ENCODE assay signal across 8 cellular contexts in genomic region chr19:56477429-56478338, GRCh38. TPM values are rescaled to one million over a fixed set of nuclear protein-coding genes. Genes with fewer than 3 reads are reported as not detected.
DNase-seq lines count a peak whose midpoint lies in the region; TF ChIP-seq lines count a peak whose summit lies in the region.

No MANE protein-coding gene starts in this region.

- in situ Hi-C loops in ACHN (cut with HindIII; ENCODE audit: low pct_ligation_motif_present, low pct_unique_long_range_greater_than_20kb, low sequenced_read_pairs): no loop called here

- H3K36me3 Mint-ChIP-seq in activated naive CD4-positive, alpha-beta T cell treated with anti-CD3 and anti-CD28 coated beads, Interleukin-2, amount 50 U/mL, for 24 hours: peaks cover 24% of the 10 kb centered on the region

- DNase-seq in ELR (ENCODE audit: low read depth) (peak; percentile 90), NT2/D1 (ENCODE audit: low read depth, low spot score) (peak; percentile 75), globus pallidus (ENCODE audit: low spot score) (peak; percentile 91), nucleus accumbens (lab: John Stamatoyannopoulos, UW) (peak; percentile 47 to 99 (median 94)), suprapubic skin (ENCODE audit: low spot score in 2 of 2) (peak; percentile 91), ACHN (no peak), SW480 (ENCODE audit: low spot score) (no peak)

- 2% methylated on average over 17 of the region's 80 CpGs for WGBS in suprapubic skin

- H3K9me3 Mint-ChIP-seq in activated naive CD4-positive, alpha-beta T cell treated with anti-CD3 and anti-CD28 coated beads, Interleukin-2, amount 50 U/mL, for 24 hours: peaks cover 32% of the 10 kb centered on the region

- H3K36me3 ChIP-seq in NT2/D1 (ENCODE audit: insufficient read depth, insufficient read length, low read length): peaks cover 12% of the 10 kb centered on the region
- H3K36me3 ChIP-seq in suprapubic skin: no peaks in the 10 kb centered on the region

- H3K4me3 ChIP-seq in NT2/D1 (ENCODE audit: insufficient read length, low read depth) (peak overlapping the region; percentile 97), suprapubic skin (peak overlapping the region; percentile 72)

- H3K9me3 ChIP-seq in NT2/D1 (ENCODE audit: insufficient read depth, low read length): no peaks in the 10 kb centered on the region
- peaks cover 29% of the 10 kb centered on the region for H3K9me3 ChIP-seq in suprapubic skin

- no peak for TF ChIP-seq EP300 in suprapubic skin (IDR thresholded peaks at IDR 0.05)

- peak overlapping the region; percentile 74 for H3K27ac ChIP-seq in suprapubic skin

- no peak for TF ChIP-seq CTCF in suprapubic skin (IDR thresholded peaks at IDR 0.05)

- peak overlapping the region; percentile 93 for H3K4me3 Mint-ChIP-seq in activated naive CD4-positive, alpha-beta T cell treated with anti-CD3 and anti-CD28 coated beads, Interleukin-2, amount 50 U/mL, for 24 hours

- H3K9ac ChIP-seq in NT2/D1 (ENCODE audit: insufficient read length, low read depth): peak overlapping the region; percentile 97

- TF ChIP-seq POLR2A in suprapubic skin (IDR thresholded peaks at IDR 0.05): no peak

- H3K27ac Mint-ChIP-seq in activated naive CD4-positive, alpha-beta T cell treated with anti-CD3 and anti-CD28 coated beads, Interleukin-2, amount 50 U/mL, for 24 hours: peak overlapping the region; percentile 95

- H3K27me3 Mint-ChIP-seq in activated naive CD4-positive, alpha-beta T cell treated with anti-CD3 and anti-CD28 coated beads, Interleukin-2, amount 50 U/mL, for 24 hours: peaks cover 24% of the 10 kb centered on the region

- H3K27me3 ChIP-seq in NT2/D1 (ENCODE audit: insufficient read depth, insufficient read length) (no peaks in the 10 kb centered on the region), suprapubic skin (no peaks in the 10 kb centered on the region)

- H3K4me1 ChIP-seq in NT2/D1 (ENCODE audit: insufficient read depth, insufficient read length) (no peaks in the 10 kb centered on the region), suprapubic skin (peaks cover 26% of the 10 kb centered on the region)

- H3K4me1 Mint-ChIP-seq in activated naive CD4-positive, alpha-beta T cell treated with anti-CD3 and anti-CD28 coated beads, Interleukin-2, amount 50 U/mL, for 24 hours: peaks cover 11% of the 10 kb centered on the region

RNA-seq across cellular contexts. Expression of gene ZNF667, which starts 0.5 kb away (rescaled TPM):
- total RNA-seq in suprapubic skin: 1 to 10 TPM; 2.5 to 6.3 (median 5.0) TPM

RNA-seq across cellular contexts. Expression of gene ZNF471, which starts 30.0 kb away (rescaled TPM):
- 1 to 10 TPM; 2.2 to 8.1 (median 3.9) TPM for total RNA-seq in suprapubic skin

Comparison
In these comparisons a context has a peak if more than half of its experiments do, and no peak if none do; other contexts are left out.
1. DNase-seq: peak in ELR (single experiment), NT2/D1 (single experiment), globus pallidus (single experiment), nucleus accumbens (56 of 56) and suprapubic skin (2 of 2); none in ACHN (single experiment) and SW480 (single experiment).